Comparison of ENCODE assay signal across 9 cellular contexts in the genomic region with DNA sequence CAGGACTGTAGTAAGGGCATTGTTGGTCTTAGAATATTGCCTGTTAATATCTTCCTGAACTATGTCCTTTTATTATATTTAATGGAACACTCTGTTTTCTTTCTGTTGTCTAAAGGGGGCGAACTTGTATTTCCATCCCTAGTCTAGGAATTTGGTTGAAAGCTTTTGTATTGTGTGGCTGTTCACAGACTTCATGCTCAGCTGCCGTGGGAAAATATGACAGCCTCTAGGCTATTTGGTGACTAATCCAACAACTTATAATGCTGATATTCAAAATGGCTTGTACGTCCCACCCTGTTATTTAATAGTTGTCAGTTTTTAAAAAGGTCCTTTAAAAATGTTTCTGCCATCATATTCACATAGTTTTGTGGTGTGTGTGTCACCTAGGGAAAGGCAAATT.
DNase-seq lines count a peak whose midpoint lies in the region; ATAC-seq, FAIRE-seq and TF ChIP-seq lines count a peak whose summit lies in the region.
"Had no signal": no experiment of that assay in that cellular context is flagged by ENCODE, and none has a peak within 500 bp of the region (broad histone marks: within the 10 kb centered on the region; RNA-seq: fewer than 3 reads in every experiment).

No MANE protein-coding gene starts in this region.

- H3K36me3 Mint-ChIP-seq in natural killer cell, result peaks cover 10% of the 10 kb centered on the region
- H3K36me3 Mint-ChIP-seq: WTC11 had no signal

- H3K56ac ChIP-seq in IMR-90 (ENCODE audit: extremely low read depth, insufficient read depth, low read length), result no peak overlapping the region

- TF ChIP-seq RAD21 in IMR-90 (IDR thresholded peaks at IDR 0.05; ENCODE audit: low read length), result peak; percentile 68
- TF ChIP-seq RAD21 in HepG2 (CRISPR knock-in tag; IDR thresholded peaks at IDR 0.05), result no peak

- H3K27ac ChIP-seq in A673 (ENCODE audit: low read depth, low read length, poor library complexity, severe bottlenecking) (no peak overlapping the region), IMR-90 (ENCODE audit: insufficient read depth, low read length) (no peak overlapping the region), HepG2 (ENCODE audit: extremely low read length, insufficient read depth, low read length) (no peak overlapping the region)

- peaks cover 39 to 49% of the 10 kb centered on the region in 2 donors for H3K4me1 Mint-ChIP-seq in natural killer cell

- POLR2A ChIA-PET in A673 (lab: Charles Lee; ENCODE audit: low non-redundant PET), result no interaction called here
- POLR2A ChIA-PET in IMR-90 (lab: Charles Lee; ENCODE audit: unreplicated experiment), result no interaction called here
- POLR2A ChIA-PET in HepG2 (lab: Yijun Ruan, JAX), result no interaction called here

- intact Hi-C loops in A673 (cut with micrococcal nuclease; ENCODE audit: unreplicated experiment) (loop anchor here (5.0 kb wide), 1 partner anchor 240 kb away; no protein-coding TSS in a partner anchor), IMR-90 (cut with micrococcal nuclease) (no loop called here), HepG2 (cut with micrococcal nuclease; ENCODE audit: unreplicated experiment) (no loop called here), natural killer cell (cut with micrococcal nuclease) (no loop called here)

- H2BK120ac ChIP-seq in IMR-90 (ENCODE audit: low read depth, low read length), result no peak overlapping the region

- H3K36me3 ChIP-seq in A673 (ENCODE audit: insufficient read depth, low read length, poor library complexity, severe bottlenecking), result no peaks in the 10 kb centered on the region
- H3K36me3 ChIP-seq in IMR-90 (ENCODE audit: control insufficient read depth, insufficient read depth, low read length), result no peaks in the 10 kb centered on the region
- H3K36me3 ChIP-seq in bronchial epithelial cell (ENCODE audit: control insufficient read depth, insufficient read depth, low read length), result no peaks in the 10 kb centered on the region
- H3K36me3 ChIP-seq in HepG2 (replicated peaks in 1 of 2; ENCODE audit: control insufficient read depth in 1 of 2, insufficient read depth in 2 of 2, low read length in 2 of 2), result no peaks in the 10 kb centered on the region; a peak in 1 of 5 replicates

- BruUV-seq in A673 (replicated peaks; lab: Mats Ljungman, UMichigan), result no TSS peak
- BruUV-seq in IMR-90 (replicated peaks; lab: Mats Ljungman, UMichigan), result no TSS peak
- BruUV-seq in HepG2 (replicated peaks; lab: Mats Ljungman, UMichigan), result no TSS peak

- no peak overlapping the region for H2BK20ac ChIP-seq in IMR-90 (ENCODE audit: low read depth, low read length)

- no peak overlapping the region for H3K27ac Mint-ChIP-seq in natural killer cell
- H3K27ac Mint-ChIP-seq: WTC11 had no signal

- no peak overlapping the region for H3K18ac ChIP-seq in IMR-90 (ENCODE audit: low read depth, low read length)

- H3K9me3 ChIP-seq in A673 (ENCODE audit: low read depth, low read length, poor library complexity, severe bottlenecking) (no peaks in the 10 kb centered on the region), IMR-90 (ENCODE audit: control insufficient read depth, insufficient read depth, low read length) (no peaks in the 10 kb centered on the region), HepG2 (ENCODE audit: low read length) (no peaks in the 10 kb centered on the region)

- peak overlapping the region; percentile 38; the same call in 1 of the 2 replicates for H3K4me2 ChIP-seq in IMR-90 (ENCODE audit: low read depth, low read length)
- no peak overlapping the region for H3K4me2 ChIP-seq in HepG2 (ENCODE audit: low read depth, low read length)

- 0 out of 2 replicates have a peak, but pooled peaks cover under 1% of the 10 kb centered on the region for H3K9me1 ChIP-seq in IMR-90 (ENCODE audit: insufficient read depth, low read length)

- H2BK5ac ChIP-seq in IMR-90 (ENCODE audit: low read depth, low read length, poor library complexity, severe bottlenecking), result no peak overlapping the region

- peaks cover 12 to 45% of the 10 kb centered on the region in 2 experiments for H3K79me1 ChIP-seq in IMR-90 (ENCODE audit: low read depth in 1 of 2, low read length in 2 of 2)

- DNase-seq in A673 (ENCODE audit: low spot score), result peak; percentile 67
- DNase-seq in IMR-90, result peak; percentile 86
- peak; percentile 91 for DNase-seq in bronchial epithelial cell (ENCODE audit: low read depth)
- peak; percentile 27 for DNase-seq in HepG2 (ENCODE audit: low spot score)
- no peak for DNase-seq in GDM1 (lab: John Stamatoyannopoulos, UW)
- DNase-seq in natural killer cell, result no peak
- no peak for DNase-seq in NCI-H1105 (lab: John Stamatoyannopoulos, UW)
- DNase-seq in GM12892 (ENCODE audit: insufficient read length), result no peak

- no peak overlapping the region for H2AFZ ChIP-seq in IMR-90 (replicated peaks; ENCODE audit: low read length, poor library complexity)
- no peak overlapping the region for H2AFZ ChIP-seq in HepG2 (ENCODE audit: low read length)

- CTCF ChIA-PET in A673 (lab: Charles Lee) (no interaction called here), IMR-90 (lab: Yijun Ruan, JAX) (no interaction called here), HepG2 (lab: Yijun Ruan, JAX; ENCODE audit: low intra/inter-chr PET ratio, low total read pairs) (no interaction called here)

- H4K8ac ChIP-seq in IMR-90 (ENCODE audit: low read depth in 2 of 2, low read length in 2 of 2), result no peak overlapping the region

- H3K27me3 ChIP-seq in A673 (replicated peaks; ENCODE audit: insufficient read depth, low read depth, low read length, poor library complexity) (no peaks in the 10 kb centered on the region), IMR-90 (ENCODE audit: control insufficient read depth, insufficient read depth, low read length) (no peaks in the 10 kb centered on the region), bronchial epithelial cell (ENCODE audit: control insufficient read depth, insufficient read depth, low read length) (no peaks in the 10 kb centered on the region), HepG2 (ENCODE audit: control insufficient read depth in 1 of 2, insufficient read depth in 2 of 2, low read length in 2 of 2) (no peaks in the 10 kb centered on the region)

- H3K79me2 ChIP-seq in HepG2 (ENCODE audit: insufficient read depth, low read length), result no peaks in the 10 kb centered on the region

- no peak for FAIRE-seq in bronchial epithelial cell (lab: Jason Lieb, UNC)
- FAIRE-seq in HepG2 (lab: Jason Lieb, UNC), result no peak
- no peak for FAIRE-seq in GM12892 (lab: Jason Lieb, UNC)

- no peak overlapping the region for H2AK9ac ChIP-seq in IMR-90 (replicated peaks; ENCODE audit: low read depth, low read length, poor library complexity)

- H3K4me1 ChIP-seq in A673 (ENCODE audit: insufficient read depth, low read length, poor library complexity, severe bottlenecking), result no peaks in the 10 kb centered on the region
- peaks cover 8% of the 10 kb centered on the region; the same call in 1 of the 2 replicates for H3K4me1 ChIP-seq in IMR-90 (ENCODE audit: control insufficient read depth, insufficient read depth, low read length)
- H3K4me1 ChIP-seq in HepG2 (ENCODE audit: insufficient read depth, low read length), result peaks cover 52% of the 10 kb centered on the region

- peak; percentile 47 for TF ChIP-seq CTCF in A673 (conservative IDR thresholded peaks at IDR 0.05; ENCODE audit: low read depth, low read length)
- peak; percentile 53 for TF ChIP-seq CTCF in IMR-90 (conservative IDR thresholded peaks at IDR 0.05; ENCODE audit: low read depth, low read length)
- no peak for TF ChIP-seq CTCF in bronchial epithelial cell (IDR thresholded peaks at IDR 0.05; ENCODE audit: insufficient read depth, low read length, severe bottlenecking)
- no peak for TF ChIP-seq CTCF in HepG2 (CRISPR knock-in tag; IDR thresholded peaks at IDR 0.05)
- TF ChIP-seq CTCF in natural killer cell (IDR thresholded peaks at IDR 0.05), result no peak

- TF ChIP-seq EP300 in HepG2 (IDR thresholded peaks at IDR 0.05; ENCODE audit: low read depth in 2 of 2, low read length in 2 of 2), result no peak
- no peak for TF ChIP-seq EP300 in HepG2 (CRISPR knock-in tag; IDR thresholded peaks at IDR 0.05; ENCODE audit: borderline replicate concordance)

- no peak overlapping the region for H4K91ac ChIP-seq in IMR-90 (ENCODE audit: insufficient read depth, low read depth, low read length)

- H3K9ac ChIP-seq in IMR-90 (ENCODE audit: low read depth, low read length), result no peak overlapping the region
- H3K9ac ChIP-seq in HepG2 (ENCODE audit: insufficient read depth, low read depth, low read length), result no peak overlapping the region

- H4K5ac ChIP-seq in IMR-90 (ENCODE audit: low read depth, low read length), result no peak overlapping the region

- H3K27me3 Mint-ChIP-seq in natural killer cell (ENCODE audit: low read depth in 2 of 2), result no peaks in the 10 kb centered on the region

- WGBS in IMR-90 (ENCODE audit: extremely low coverage in 2 of 2, insufficient read length in 1 of 2), 2 experiments, result no CpG with 5 or more reads among the region's 3 CpGs
- 88% methylated on average over 3 of the region's 3 CpGs for WGBS in HepG2 (ENCODE audit: low lambda C conversion rate)

- peak; percentile 60 for ATAC-seq in IMR-90 (ENCODE audit: low read depth)
- ATAC-seq in HepG2, result no peak
- ATAC-seq in natural killer cell, result no peak
- ATAC-seq: WTC11 had no signal

- H2BK15ac ChIP-seq in IMR-90 (ENCODE audit: low read depth, low read length), result no peak overlapping the region

- no peaks in the 10 kb centered on the region for H3K9me3 Mint-ChIP-seq in natural killer cell
- H3K9me3 Mint-ChIP-seq: WTC11 had no signal

- dilution Hi-C loops in IMR-90 (cut with HindIII; ENCODE audit: low sequenced_read_pairs, unreplicated experiment), result no loop called here

- TF ChIP-seq POLR2A in IMR-90 (IDR thresholded peaks at IDR 0.05; ENCODE audit: low read depth, low read length) (no peak), HepG2 (IDR thresholded peaks at IDR 0.05; ENCODE audit: insufficient read depth in 1 of 2, low read depth in 2 of 2, low read length in 2 of 2) (no peak), GM12892 (IDR thresholded peaks at IDR 0.05; ENCODE audit: low read depth, low read length) (no peak)

- no peak overlapping the region for H3K23ac ChIP-seq in IMR-90 (ENCODE audit: low read depth, low read length)

- no peak overlapping the region for H3K4me3 Mint-ChIP-seq in natural killer cell
- H3K4me3 Mint-ChIP-seq: WTC11 had no signal

- no peak overlapping the region for H2AK5ac ChIP-seq in IMR-90 (ENCODE audit: low read depth, low read length)

- H3K4me3 ChIP-seq in A673 (ENCODE audit: low read depth, low read length, poor library complexity, severe bottlenecking) (no peak overlapping the region), IMR-90 (ENCODE audit: insufficient read depth, low read depth, low read length) (no peak overlapping the region), bronchial epithelial cell (ENCODE audit: low read depth, low read length) (no peak overlapping the region), HepG2 (replicated peaks in 1 of 3; ENCODE audit: insufficient read depth in 1 of 3, low read depth in 2 of 3, low read length in 3 of 3) (no peak overlapping the region)

- in situ Hi-C loops in IMR-90 (cut with MboI; ENCODE audit: low sequenced_read_pairs), result loop anchor here (10.0 kb wide), 1 partner anchor 243 kb away; no protein-coding TSS in a partner anchor
- in situ Hi-C loops in HepG2 (cut with HindIII; ENCODE audit: extremely low pct_ligation_motif_present, low pct_unique_long_range_greater_than_20kb), result no loop called here

- H3K4ac ChIP-seq in IMR-90 (ENCODE audit: low read depth, low read length), result no peak overlapping the region

- no peak overlapping the region for H3K14ac ChIP-seq in IMR-90 (replicated peaks; ENCODE audit: low read depth, low read length)

- no peaks in the 10 kb centered on the region for H4K20me1 ChIP-seq in IMR-90 (ENCODE audit: insufficient read depth, low read length)
- H4K20me1 ChIP-seq in HepG2 (ENCODE audit: insufficient read depth, low read length), result no peaks in the 10 kb centered on the region

Comparison
In these comparisons a context has a peak if more than half of its experiments do, and no peak if none do; other contexts are left out.
1. DNase-seq: peak in A673 (single experiment), IMR-90 (single experiment), bronchial epithelial cell (single experiment) and HepG2 (single experiment); none in GDM1 (single experiment), natural killer cell (single experiment), NCI-H1105 (single experiment) and GM12892 (single experiment).
2. CTCF ChIP-seq: peak in A673 (single experiment) and IMR-90 (single experiment); none in bronchial epithelial cell (single experiment), HepG2 (single experiment) and natural killer cell (single experiment).